ENCODE assay signal across 37 cellular contexts in genomic region chr14:85350667-85351066, GRCh38.
"Had no signal": no experiment of that assay in that cellular context is flagged by ENCODE, and none has a peak within 500 bp of the region (broad histone marks: within the 10 kb centered on the region; RNA-seq: fewer than 3 reads in every experiment).

No MANE protein-coding gene starts in this region.

- ATAC-seq: activated CD4-positive, alpha-beta T cell treated with anti-CD3 and anti-CD28 coated beads for 36 hours; activated CD4-positive, CD25-positive, alpha-beta regulatory T cell treated with anti-CD3 and anti-CD28 coated beads, Interleukin-2, amount 50 U/mL, for 24 hours; activated CD8-positive, alpha-beta memory T cell treated with anti-CD3 and anti-CD28 coated beads, Interleukin-2, amount 10 ng/mL, durations not matched to agents 7 days and 5 days; activated CD8-positive, alpha-beta T cell treated with anti-CD3 and anti-CD28 coated beads, Interleukin-2, amount 10 ng/mL, durations not matched to agents 7 days and 5 days; activated naive CD4-positive, alpha-beta T cell treated with anti-CD3 and anti-CD28 coated beads, Interleukin-2, amount 50 U/mL, for 72 hours; activated T-cell treated with anti-CD3 and anti-CD28 coated beads, Interleukin-2, amount 50 U/mL, for 4 hours; activated T-cell treated with anti-CD3 and anti-CD28 coated beads, Interleukin-2, amount 50 U/mL, for 72 hours; activated T-helper 17 cell treated with anti-CD3 and anti-CD28 coated beads, Interleukin-2, amount 50 U/mL, for 72 hours; body of pancreas; WTC11 had no signal

- H3K4me1 Mint-ChIP-seq: activated CD4-positive, alpha-beta memory T cell treated with anti-CD3 and anti-CD28 coated beads, Interleukin-2, amount 10 ng/mL, durations not matched to agents 7 days and 5 days; activated CD4-positive, alpha-beta T cell treated with anti-CD3 and anti-CD28 coated beads for 36 hours; activated CD4-positive, alpha-beta T cell treated with anti-CD3 and anti-CD28 coated beads, Interleukin-2, amount 10 ng/mL, durations not matched to agents 7 days and 5 days; activated CD8-positive, alpha-beta memory T cell treated with anti-CD3 and anti-CD28 coated beads, Interleukin-2, amount 10 ng/mL, durations not matched to agents 7 days and 5 days; activated naive CD8-positive, alpha-beta T cell treated with anti-CD3 and anti-CD28 coated beads for 36 hours; activated T-helper 17 cell treated with anti-CD3 and anti-CD28 coated beads, Interleukin-2, amount 50 U/mL, for 72 hours; WTC11 had no signal

- H3K27ac Mint-ChIP-seq: activated CD4-positive, alpha-beta memory T cell treated with anti-CD3 and anti-CD28 coated beads, Interleukin-2, amount 10 ng/mL, durations not matched to agents 7 days and 5 days; activated CD4-positive, alpha-beta T cell treated with anti-CD3 and anti-CD28 coated beads for 36 hours; activated CD4-positive, alpha-beta T cell treated with anti-CD3 and anti-CD28 coated beads, Interleukin-2, amount 10 ng/mL, durations not matched to agents 7 days and 5 days; activated CD8-positive, alpha-beta memory T cell treated with anti-CD3 and anti-CD28 coated beads, Interleukin-2, amount 10 ng/mL, durations not matched to agents 7 days and 5 days; activated CD8-positive, alpha-beta T cell treated with anti-CD3 and anti-CD28 coated beads, Interleukin-2, amount 10 ng/mL, durations not matched to agents 7 days and 5 days; activated naive CD4-positive, alpha-beta T cell treated with anti-CD3 and anti-CD28 coated beads for 36 hours; activated naive CD4-positive, alpha-beta T cell treated with anti-CD3 and anti-CD28 coated beads, Interleukin-2, amount 50 U/mL, for 72 hours; activated naive CD8-positive, alpha-beta T cell treated with anti-CD3 and anti-CD28 coated beads for 36 hours; activated T-cell treated with anti-CD3 and anti-CD28 coated beads, Interleukin-2, amount 50 U/mL, for 72 hours; activated T-helper 1 cell treated with anti-CD3 and anti-CD28 coated beads, Interleukin-12 subunit alpha, Interleukin-12 subunit beta, Interleukin-2, Interleukin-4 antibody, amounts not matched to agents 30 ng/mL and 10 ng/mL and 1 ng/mL, durations not matched to agents 14 hours and 24 hours and 36 hours; activated T-helper 17 cell treated with anti-CD3 and anti-CD28 coated beads, Interleukin-2, amount 50 U/mL, for 72 hours; T-helper 1 cell treated with Interleukin-12 subunit alpha and Interleukin-12 subunit beta and Interleukin-4 antibody, amounts not matched to agents 30 μg/mL and 1 μg/mL, for 36 hours; T-helper 2 cell treated with Interferon-gamma antibody and Interleukin-4, amounts not matched to agents 5 μg/mL and 100 μg/mL, for 36 hours; WTC11 had no signal

- H3K27me3 Mint-ChIP-seq: activated CD4-positive, alpha-beta memory T cell treated with anti-CD3 and anti-CD28 coated beads, Interleukin-2, amount 10 ng/mL, durations not matched to agents 7 days and 5 days; activated CD4-positive, alpha-beta T cell treated with anti-CD3 and anti-CD28 coated beads for 36 hours; activated CD4-positive, alpha-beta T cell treated with anti-CD3 and anti-CD28 coated beads, Interleukin-2, amount 10 ng/mL, durations not matched to agents 7 days and 5 days; activated CD8-positive, alpha-beta memory T cell treated with anti-CD3 and anti-CD28 coated beads, Interleukin-2, amount 10 ng/mL, durations not matched to agents 7 days and 5 days; activated naive CD8-positive, alpha-beta T cell treated with anti-CD3 and anti-CD28 coated beads for 36 hours; activated T-helper 17 cell treated with anti-CD3 and anti-CD28 coated beads, Interleukin-2, amount 50 U/mL, for 72 hours had no signal

- H3K4me1 ChIP-seq: adrenal gland, breast epithelium had no signal

- DNase-seq: activated CD4-positive, alpha-beta memory T cell treated with anti-CD3 and anti-CD28 coated beads, Interleukin-2, amount 10 ng/mL, durations not matched to agents 7 days and 5 days; activated CD4-positive, alpha-beta T cell treated with anti-CD3 and anti-CD28 coated beads for 1 hour; activated CD4-positive, alpha-beta T cell treated with anti-CD3 and anti-CD28 coated beads for 36 hours; activated CD4-positive, alpha-beta T cell treated with anti-CD3 and anti-CD28 coated beads for 48 hours; activated CD4-positive, alpha-beta T cell treated with anti-CD3 and anti-CD28 coated beads, Interleukin-2, amount 10 ng/mL, durations not matched to agents 7 days and 5 days; activated CD4-positive, alpha-beta T cell treated with anti-CD3 and anti-CD28 coated beads, Interleukin-2, amount 50 U/mL, for 48 hours; activated CD4-positive, CD25-positive, alpha-beta regulatory T cell; activated CD8-positive, alpha-beta memory T cell treated with anti-CD3 and anti-CD28 coated beads for 24 hours; activated CD8-positive, alpha-beta memory T cell treated with anti-CD3 and anti-CD28 coated beads, Interleukin-2, amount 10 ng/mL, durations not matched to agents 7 days and 5 days; activated CD8-positive, alpha-beta memory T cell treated with anti-CD3 and anti-CD28 coated beads, Interleukin-2, amount 50 U/mL, for 48 hours; activated CD8-positive, alpha-beta T cell treated with anti-CD3 and anti-CD28 coated beads, Interleukin-2, amount 10 ng/mL, durations not matched to agents 7 days and 5 days; activated effector memory CD4-positive, alpha-beta T cell treated with anti-CD3 and anti-CD28 coated beads, Interleukin-2, amount 50 U/mL, for 16 hours; activated gamma-delta T cell treated with Interleukin-2 at 50 U/mL for 16 hours; activated naive CD4-positive, alpha-beta T cell; activated naive CD4-positive, alpha-beta T cell treated with anti-CD3 and anti-CD28 coated beads for 36 hours; activated naive CD4-positive, alpha-beta T cell treated with anti-CD3 and anti-CD28 coated beads, Interleukin-2, amount 50 U/mL, for 16 hours; activated naive CD8-positive, alpha-beta T cell treated with anti-CD3 and anti-CD28 coated beads for 36 hours; activated T-cell treated with anti-CD3 and anti-CD28 coated beads, Interleukin-2, amount 50 U/mL, for 4 hours; activated T-cell treated with anti-CD3 and anti-CD28 coated beads, Interleukin-2, amount 50 U/mL, for 72 hours; adrenal gland; amniotic stem cell; aorta; brain microvascular endothelial cell; central memory CD4-positive, alpha-beta T cell; T-helper 1 cell; T-helper 2 cell; T-helper 9 cell; WERI-Rb-1 had no signal

- H3K9me3 ChIP-seq: adrenal gland, body of pancreas had no signal

- H3K4me3 ChIP-seq: adrenal gland, body of pancreas, breast epithelium had no signal

- H3K27me3 ChIP-seq: adrenal gland, body of pancreas, brain microvascular endothelial cell, breast epithelium had no signal

- H3K36me3 Mint-ChIP-seq: activated naive CD8-positive, alpha-beta T cell treated with anti-CD3 and anti-CD28 coated beads for 36 hours had no signal

- H3K4me3 Mint-ChIP-seq: activated CD4-positive, alpha-beta memory T cell treated with anti-CD3 and anti-CD28 coated beads, Interleukin-2, amount 10 ng/mL, durations not matched to agents 7 days and 5 days; activated CD4-positive, alpha-beta T cell treated with anti-CD3 and anti-CD28 coated beads for 36 hours; activated CD4-positive, alpha-beta T cell treated with anti-CD3 and anti-CD28 coated beads, Interleukin-2, amount 10 ng/mL, durations not matched to agents 7 days and 5 days; activated CD8-positive, alpha-beta memory T cell treated with anti-CD3 and anti-CD28 coated beads, Interleukin-2, amount 10 ng/mL, durations not matched to agents 7 days and 5 days; activated CD8-positive, alpha-beta T cell treated with anti-CD3 and anti-CD28 coated beads, Interleukin-2, amount 10 ng/mL, durations not matched to agents 7 days and 5 days; activated naive CD4-positive, alpha-beta T cell treated with anti-CD3 and anti-CD28 coated beads for 36 hours; activated naive CD8-positive, alpha-beta T cell treated with anti-CD3 and anti-CD28 coated beads for 36 hours; activated T-cell treated with anti-CD3 and anti-CD28 coated beads, Interleukin-2, amount 50 U/mL, for 4 hours; activated T-cell treated with anti-CD3 and anti-CD28 coated beads, Interleukin-2, amount 50 U/mL, for 72 hours; activated T-helper 1 cell treated with anti-CD3 and anti-CD28 coated beads, Interleukin-12 subunit alpha, Interleukin-12 subunit beta, Interleukin-2, Interleukin-4 antibody, amounts not matched to agents 30 ng/mL and 10 ng/mL and 1 ng/mL, durations not matched to agents 14 hours and 24 hours and 36 hours; activated T-helper 17 cell treated with anti-CD3 and anti-CD28 coated beads, Interleukin-2, amount 50 U/mL, for 72 hours; T-helper 1 cell treated with Interleukin-12 subunit alpha and Interleukin-12 subunit beta and Interleukin-4 antibody, amounts not matched to agents 30 μg/mL and 1 μg/mL, for 36 hours; T-helper 2 cell treated with Interferon-gamma antibody and Interleukin-4, amounts not matched to agents 5 μg/mL and 100 μg/mL, for 36 hours; WTC11 had no signal

- H3K27ac ChIP-seq: adrenal gland, body of pancreas, brain microvascular endothelial cell, breast epithelium, WERI-Rb-1 had no signal

- H3K36me3 ChIP-seq: adrenal gland, brain microvascular endothelial cell, breast epithelium, WERI-Rb-1 had no signal
